1 cellular context compared by ENCODE assay signal in genomic region chr10:63376560-63377304, GRCh38.
TF ChIP-seq lines count a peak whose summit lies in the region.

No MANE protein-coding gene starts in this region.

TF ChIP-seq in HepG2, 621 proteins besides CTCF, POLR2A, EP300 and RAD21:
- TF ChIP-seq THAP9 (CRISPR knock-in tag; IDR thresholded peaks at IDR 0.05; ENCODE audit: borderline replicate concordance) = no peak
- TF ChIP-seq ZNF256 (CRISPR knock-in tag; conservative IDR thresholded peaks at IDR 0.05) = no peak
- no peak for TF ChIP-seq ZNF329 (CRISPR knock-in tag; IDR thresholded peaks at IDR 0.05; ENCODE audit: low read depth)
- TF ChIP-seq GRHL1 (CRISPR knock-in tag; conservative IDR thresholded peaks at IDR 0.05) = no peak
- no peak for TF ChIP-seq SMARCE1 (IDR thresholded peaks at IDR 0.05; ENCODE audit: borderline replicate concordance)
- no peak for TF ChIP-seq EHMT2 (IDR thresholded peaks at IDR 0.05; ENCODE audit: borderline replicate concordance, low read depth, low read length)
- TF ChIP-seq ZBTB46 (CRISPR knock-in tag; IDR thresholded peaks at IDR 0.05; ENCODE audit: borderline replicate concordance) = no peak
